In the genomic region with DNA sequence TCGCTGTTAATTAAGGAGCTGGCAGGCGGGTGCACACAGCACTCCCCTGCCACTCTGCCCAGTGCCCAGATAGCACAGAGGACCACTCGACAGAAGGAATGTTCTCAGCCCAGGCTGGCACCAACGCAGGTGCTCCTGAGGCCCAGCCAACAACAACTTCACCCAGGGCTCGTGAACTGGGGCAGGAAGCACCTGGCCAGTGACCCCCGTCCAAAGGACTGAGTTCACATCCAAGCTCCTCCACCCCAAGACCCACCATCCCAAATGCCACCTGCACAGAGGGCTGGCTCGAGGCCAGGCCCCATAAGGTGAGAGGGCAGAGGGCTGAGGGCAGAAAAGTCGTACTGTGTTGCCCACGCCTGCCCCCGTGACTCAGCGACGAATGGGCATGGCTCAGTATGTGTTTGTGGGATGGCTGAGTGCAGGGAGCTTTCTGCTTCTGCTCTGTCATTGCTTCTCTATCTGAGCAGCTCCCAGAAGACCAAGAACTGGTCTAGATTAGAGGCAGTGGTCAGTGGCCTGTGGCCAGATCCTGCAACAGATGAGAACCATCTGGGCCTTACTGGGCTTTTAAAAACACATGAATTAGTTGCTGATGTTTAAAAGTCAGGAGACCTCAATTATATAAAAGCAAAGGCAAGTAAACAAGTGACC, we compare ENCODE assay signal across 8 cellular contexts.
A peak's percentile ranks its signal among the peaks of the same experiment; 100 is the strongest.
DNase-seq lines count a peak whose midpoint lies in the region; ATAC-seq and TF ChIP-seq lines count a peak whose summit lies in the region.

No MANE protein-coding gene starts in this region.

- H3K4me3 ChIP-seq in hepatocyte = no peak overlapping the region

- H3K79me2 ChIP-seq in hepatocyte = no peaks in the 10 kb centered on the region

- H3K4me1 ChIP-seq in hepatocyte (ENCODE audit: insufficient read depth) = peaks cover 26% of the 10 kb centered on the region

- no peaks in the 10 kb centered on the region for H3K9me2 ChIP-seq in hepatocyte (replicated peaks; ENCODE audit: insufficient read depth)

- peak; percentile 65 for DNase-seq in DMS79 treated with DMSO at 0.1 percent for 48 hours (lab: John Stamatoyannopoulos, UW)
- DNase-seq in RPMI8226 = peak; percentile 99
- peak; percentile 43 for DNase-seq in astrocyte of the hippocampus (ENCODE audit: low read depth, low spot score)
- DNase-seq in hepatocyte (ENCODE audit: low spot score) = no peak
- DNase-seq in stimulated activated CD4-positive, alpha-beta T cell treated with anti-CD3 and anti-CD28 coated beads, Interleukin-1b, Interleukin-23, amount 100 ng/mL, for 48 hours = peak; percentile 62

- no peaks in the 10 kb centered on the region for H4K20me1 ChIP-seq in hepatocyte (ENCODE audit: insufficient read depth, poor library complexity, severe bottlenecking)

- ATAC-seq in HG03571 (IDR thresholded peaks at IDR 0.05; ENCODE audit: unreplicated experiment) (no peak), GM21423 (IDR thresholded peaks at IDR 0.05; ENCODE audit: unreplicated experiment) (no peak), GM19455 (IDR thresholded peaks at IDR 0.05; ENCODE audit: unreplicated experiment) (no peak)

- no peaks in the 10 kb centered on the region for H3K27me3 ChIP-seq in hepatocyte

- TF ChIP-seq CTCF in hepatocyte (IDR thresholded peaks at IDR 0.05; ENCODE audit: poor library complexity) = no peak

- H3K9me3 ChIP-seq in hepatocyte (ENCODE audit: low read depth) = no peaks in the 10 kb centered on the region

- H3K27ac ChIP-seq in hepatocyte = peak overlapping the region; percentile 87

- WGBS in hepatocyte (ENCODE audit: low lambda C conversion rate, missing lambda C conversion rate) = 90% methylated on average over 12 of the region's 12 CpGs

- H3K4me2 ChIP-seq in hepatocyte = no peak overlapping the region

- H2AFZ ChIP-seq in hepatocyte = no peak overlapping the region

- H3K36me3 ChIP-seq in hepatocyte (replicated peaks; ENCODE audit: insufficient read depth, low read depth) = no peaks in the 10 kb centered on the region
